In genomic region chr1:115189814-115190541, GRCh38 we compare ENCODE assay signal across 12 cellular contexts.
DNase-seq lines count a peak whose midpoint lies in the region; ATAC-seq and TF ChIP-seq lines count a peak whose summit lies in the region.
"Had no signal": no experiment of that assay in that cellular context is flagged by ENCODE, and none has a peak within 500 bp of the region (broad histone marks: within the 10 kb centered on the region; RNA-seq: fewer than 3 reads in every experiment).

No MANE protein-coding gene starts in this region.

- no peaks in the 10 kb centered on the region for H3K36me3 ChIP-seq in mammary epithelial cell (ENCODE audit: insufficient read depth, low read length)
- no peaks in the 10 kb centered on the region for H3K36me3 ChIP-seq in CD4-positive, alpha-beta memory T cell (ENCODE audit: insufficient read depth, low read length)
- H3K36me3 ChIP-seq: ovary had no signal

- intact Hi-C loops in Right ventricle myocardium inferior (cut with DNase I), result no loop called here
- intact Hi-C loops in cardiac septum (cut with DNase I), result no loop called here
- intact Hi-C loops in mammary epithelial cell (cut with micrococcal nuclease), result loop anchor here (2.0 kb wide), 2 partner anchors 21 to 65 kb away; no protein-coding TSS in a partner anchor
- intact Hi-C loops in CD4-positive, alpha-beta memory T cell (cut with micrococcal nuclease), result no loop called here

- H3K4me2 ChIP-seq in mammary epithelial cell (ENCODE audit: insufficient read depth, low read depth, low read length), result peak overlapping the region; percentile 68

- H3K4me3 Mint-ChIP-seq in CD4-positive, alpha-beta memory T cell, result no peak overlapping the region

- TF ChIP-seq CTCF in mammary epithelial cell (conservative IDR thresholded peaks at IDR 0.05 in 1 of 2, IDR thresholded peaks at IDR 0.05 in 1 of 2; ENCODE audit: extremely low read depth in 1 of 2, insufficient read depth in 1 of 2, low read depth in 1 of 2, low read length in 2 of 2), result no peak

- H3K36me3 Mint-ChIP-seq in CD4-positive, alpha-beta memory T cell, result no peaks in the 10 kb centered on the region

- peaks cover 0 to 5% (median 1%) of the 10 kb centered on the region in 4 donors for H3K4me1 Mint-ChIP-seq in CD4-positive, alpha-beta memory T cell

- WGBS in mammary epithelial cell (ENCODE audit: low coverage, missing lambda C conversion rate), result 5% methylated on average over 5 of the region's 5 CpGs

- TSS peak; percentile 94 for BruUV-seq in mammary epithelial cell (replicated peaks; lab: Mats Ljungman, UMichigan)

- no peak overlapping the region for H3K4me3 ChIP-seq in mammary epithelial cell (replicated peaks in 1 of 3; ENCODE audit: insufficient read depth in 1 of 3, low read depth in 2 of 3, low read length in 3 of 3)
- H3K4me3 ChIP-seq in CD4-positive, alpha-beta memory T cell (ENCODE audit: low read length in 2 of 2), result no peak overlapping the region
- H3K4me3 ChIP-seq: ovary, SK-N-MC had no signal

- DNase-seq in Right ventricle myocardium inferior (ENCODE audit: missing footprints) (no peak), cardiac septum (ENCODE audit: low spot score) (no peak), mammary epithelial cell (peak; percentile 90), kidney glomerular epithelial cell (lab: John Stamatoyannopoulos, UW) (peak; percentile 97)
- no peak for DNase-seq in activated CD4-positive, alpha-beta T cell treated with anti-CD3 and anti-CD28 coated beads, Interleukin-2, amount 50 U/mL, for 48 hours
- no peak for DNase-seq in CD4-positive, alpha-beta memory T cell
- no peak for DNase-seq in activated naive CD4-positive, alpha-beta T cell treated with Interleukin-2 at 50 U/mL for 16 hours
- DNase-seq: C1 segment of cervical spinal cord had no signal

- CTCF ChIA-PET in mammary epithelial cell (lab: Charles Lee; ENCODE audit: low non-redundant PET), result interaction anchor here (0.6 kb wide), 1 partner anchor 92 kb away, joined by 3 read pairs; no protein-coding TSS in a partner anchor
- CTCF ChIA-PET in CD4-positive, alpha-beta memory T cell (lab: Charles Lee; ENCODE audit: partially characterized antibody), result no interaction called here

- POLR2A ChIA-PET in CD4-positive, alpha-beta memory T cell (lab: Charles Lee; ENCODE audit: partially characterized antibody), result no interaction called here

- dilution Hi-C loops in mammary epithelial cell (cut with HindIII; ENCODE audit: low sequenced_read_pairs), result no loop called here

- no peaks in the 10 kb centered on the region for H3K27me3 ChIP-seq in mammary epithelial cell (ENCODE audit: insufficient read depth, low read length)
- H3K27me3 ChIP-seq in CD4-positive, alpha-beta memory T cell (ENCODE audit: insufficient read depth, low read length), result no peaks in the 10 kb centered on the region
- H3K27me3 ChIP-seq: ovary had no signal

- H3K79me2 ChIP-seq in mammary epithelial cell (ENCODE audit: insufficient read depth, low read length), result no peaks in the 10 kb centered on the region

- no peaks in the 10 kb centered on the region for H3K9me3 Mint-ChIP-seq in CD4-positive, alpha-beta memory T cell
- H3K9me3 Mint-ChIP-seq: activated T-helper 2 cell treated with anti-CD3 and anti-CD28 coated beads, Interferon-gamma antibody, Interleukin-2, Interleukin-4, amounts not matched to agents 10 μg/mL and 5 μg/mL and 100 μg/mL, durations not matched to agents 14 hours and 24 hours and 36 hours had no signal

- in situ Hi-C loops in mammary epithelial cell (cut with MboI; ENCODE audit: low sequenced_read_pairs in 2 of 2), result no loop called here

- H3K9me3 ChIP-seq in mammary epithelial cell (replicated peaks; ENCODE audit: insufficient read depth, low read length), result no peaks in the 10 kb centered on the region
- no peaks in the 10 kb centered on the region for H3K9me3 ChIP-seq in CD4-positive, alpha-beta memory T cell (ENCODE audit: control insufficient read depth in 1 of 2, low read length in 2 of 2)
- H3K9me3 ChIP-seq: ovary had no signal

- peak overlapping the region; percentile 78 for H3K27ac ChIP-seq in mammary epithelial cell (ENCODE audit: insufficient read depth, low read depth, low read length)
- no peak overlapping the region for H3K27ac ChIP-seq in CD4-positive, alpha-beta memory T cell (ENCODE audit: low read depth, low read length)
- H3K27ac ChIP-seq: SK-N-MC had no signal

- H3K4me1 ChIP-seq in mammary epithelial cell (ENCODE audit: insufficient read depth, low read length), result peaks cover 27% of the 10 kb centered on the region
- H3K4me1 ChIP-seq in CD4-positive, alpha-beta memory T cell (ENCODE audit: insufficient read depth, low read length), result no peaks in the 10 kb centered on the region

- H3K27ac Mint-ChIP-seq in CD4-positive, alpha-beta memory T cell, result no peak overlapping the region
- H3K27ac Mint-ChIP-seq: activated T-helper 2 cell treated with anti-CD3 and anti-CD28 coated beads, Interferon-gamma antibody, Interleukin-2, Interleukin-4, amounts not matched to agents 10 μg/mL and 5 μg/mL and 100 μg/mL, durations not matched to agents 14 hours and 24 hours and 36 hours had no signal

- ATAC-seq in Right ventricle myocardium inferior, result peak; percentile 11
- ATAC-seq in HG02798 (IDR thresholded peaks at IDR 0.05; ENCODE audit: poor library complexity, unreplicated experiment), result no peak

- no peak overlapping the region for H3K9ac ChIP-seq in mammary epithelial cell (ENCODE audit: insufficient read depth, low read length)

- H2AFZ ChIP-seq in mammary epithelial cell (ENCODE audit: low read depth, low read length), result peak overlapping the region; percentile 23

- H4K20me1 ChIP-seq in mammary epithelial cell (ENCODE audit: insufficient read depth, low read length), result no peaks in the 10 kb centered on the region

- peaks cover 3 to 10% of the 10 kb centered on the region in 2 donors for H3K27me3 Mint-ChIP-seq in CD4-positive, alpha-beta memory T cell

Comparison
In these comparisons a context has a peak if more than half of its experiments do, and no peak if none do; other contexts are left out.
1. DNase-seq: peak in mammary epithelial cell (single experiment) and kidney glomerular epithelial cell (single experiment); none in Right ventricle myocardium inferior (single experiment), cardiac septum (single experiment), activated CD4-positive, alpha-beta T cell treated with anti-CD3 and anti-CD28 coated beads, Interleukin-2, amount 50 U/mL, for 48 hours (0 of 2), CD4-positive, alpha-beta memory T cell (0 of 5) and activated naive CD4-positive, alpha-beta T cell treated with Interleukin-2 at 50 U/mL for 16 hours (single experiment).